ENCODE assay signal across 2 cellular contexts in genomic region chr2:223537669-223538601, GRCh38.
TF ChIP-seq lines count a peak whose summit lies in the region.

No MANE protein-coding gene starts in this region.

TF ChIP-seq in IMR-90, 13 proteins besides CTCF, POLR2A, EP300 and RAD21:
- TF ChIP-seq CHD1 (IDR thresholded peaks at IDR 0.05; ENCODE audit: low read depth, low read length) (no peak), NFE2L2 (IDR thresholded peaks at IDR 0.05; ENCODE audit: low read depth, low read length) (peak; percentile 93), FOS (IDR thresholded peaks at IDR 0.05; ENCODE audit: low read depth, low read length) (peak; percentile 32; the same call in 1 of the 2 replicates), MAZ (IDR thresholded peaks at IDR 0.05; ENCODE audit: borderline replicate concordance, low read depth, low read length) (no peak), MAFK (IDR thresholded peaks at IDR 0.05; ENCODE audit: low read depth, low read length) (peak; percentile 58)

TF ChIP-seq in H1, 55 proteins besides CTCF, POLR2A, EP300 and RAD21:
- peak; percentile 78 for TF ChIP-seq MAFK (IDR thresholded peaks at IDR 0.05; ENCODE audit: low read depth, low read length)
- no peak for TF ChIP-seq NANOG (IDR thresholded peaks at IDR 0.05; ENCODE audit: insufficient read depth, low read depth, low read length, poor library complexity, severe bottlenecking)
- TF ChIP-seq CEBPB (IDR thresholded peaks at IDR 0.05; ENCODE audit: low read depth, low read length), result no peak
- no peak for TF ChIP-seq SP1 (IDR thresholded peaks at IDR 0.05; ENCODE audit: low read depth, low read length)
- TF ChIP-seq ATF2 (IDR thresholded peaks at IDR 0.05; ENCODE audit: low read length), result no peak
- TF ChIP-seq BACH1 (IDR thresholded peaks at IDR 0.05; ENCODE audit: low read length), result peak; percentile 74
- no peak for TF ChIP-seq SAP30 (IDR thresholded peaks at IDR 0.05; ENCODE audit: insufficient read depth, insufficient replicate concordance, low read length)
